In genomic region chr4:112511294-112512118, GRCh38 we compare ENCODE assay signal across 15 cellular contexts. TPM values are rescaled to one million over a fixed set of nuclear protein-coding genes. Genes with fewer than 3 reads are reported as not detected.
DNase-seq lines count a peak whose midpoint lies in the region; ATAC-seq and TF ChIP-seq lines count a peak whose summit lies in the region.
"Had no signal": no experiment of that assay in that cellular context is flagged by ENCODE, and none has a peak within 500 bp of the region (broad histone marks: within the 10 kb centered on the region; RNA-seq: fewer than 3 reads in every experiment).

No MANE protein-coding gene starts in this region.

- H4K20me1 ChIP-seq in GM23248 (ENCODE audit: insufficient read depth) = no peaks in the 10 kb centered on the region

- peaks cover 85% of the 10 kb centered on the region for H3K27me3 Mint-ChIP-seq in activated naive CD8-positive, alpha-beta T cell treated with anti-CD3 and anti-CD28 coated beads, Interleukin-2, amount 50 U/mL, for 24 hours

- no peaks in the 10 kb centered on the region for H3K9me3 ChIP-seq in left ventricle myocardium inferior (replicated peaks)
- no peaks in the 10 kb centered on the region for H3K9me3 ChIP-seq in heart left ventricle
- H3K9me3 ChIP-seq in tibial artery = no peaks in the 10 kb centered on the region
- no peaks in the 10 kb centered on the region for H3K9me3 ChIP-seq in GM23248 (ENCODE audit: low read depth)
- H3K9me3 ChIP-seq: Peyer's patch had no signal

- H4K8ac ChIP-seq in mesendoderm (ENCODE audit: low read depth, low read length) = no peak overlapping the region

- no peak overlapping the region for H3K23ac ChIP-seq in mesendoderm (ENCODE audit: low read length)

- no peak for TF ChIP-seq POLR2A in heart left ventricle (IDR thresholded peaks at IDR 0.05)

- peaks cover 5% of the 10 kb centered on the region for H3K36me3 Mint-ChIP-seq in activated naive CD8-positive, alpha-beta T cell treated with anti-CD3 and anti-CD28 coated beads, Interleukin-2, amount 50 U/mL, for 24 hours (ENCODE audit: low read depth)

- no peak overlapping the region for H2BK15ac ChIP-seq in mesendoderm (replicated peaks; ENCODE audit: low read depth)

- peaks cover 7% of the 10 kb centered on the region for H3K9me3 Mint-ChIP-seq in activated naive CD8-positive, alpha-beta T cell treated with anti-CD3 and anti-CD28 coated beads, Interleukin-2, amount 50 U/mL, for 24 hours

- no peak overlapping the region for H3K56ac ChIP-seq in mesendoderm (ENCODE audit: low read length)

- in situ Hi-C loops in GM23248 (cut with MboI) = no loop called here

- no peak overlapping the region for H3K4me3 Mint-ChIP-seq in activated naive CD8-positive, alpha-beta T cell treated with anti-CD3 and anti-CD28 coated beads, Interleukin-2, amount 50 U/mL, for 24 hours

- no peak for ATAC-seq in heart left ventricle
- ATAC-seq in activated naive CD8-positive, alpha-beta T cell treated with anti-CD3 and anti-CD28 coated beads, Interleukin-2, amount 50 U/mL, for 24 hours = no peak
- no peak for ATAC-seq in GM18907 (IDR thresholded peaks at IDR 0.05; ENCODE audit: unreplicated experiment)
- ATAC-seq in Right ventricle myocardium superior (ENCODE audit: poor library complexity) = no peak

- H3K4me2 ChIP-seq in mesendoderm (ENCODE audit: low read length) (peak overlapping the region; percentile 53), GM23248 (ENCODE audit: unreplicated experiment) (no peak overlapping the region)

- H3K79me2 ChIP-seq in mesendoderm (ENCODE audit: control insufficient read depth, insufficient read depth, low read length) (no peaks in the 10 kb centered on the region), GM23248 (ENCODE audit: insufficient read depth) (no peaks in the 10 kb centered on the region)

- H3F3A ChIP-seq in GM23248 (ENCODE audit: insufficient read depth) = no peaks in the 10 kb centered on the region

- H2AFZ ChIP-seq in GM23248 = no peak overlapping the region

- H3K4ac ChIP-seq in mesendoderm (ENCODE audit: low read depth, low read length) = no peak overlapping the region

- intact Hi-C loops in left ventricle myocardium inferior (cut with micrococcal nuclease) = no loop called here
- intact Hi-C loops in heart left ventricle (cut with DNase I) = no loop called here
- intact Hi-C loops in tibial artery (cut with DNase I; ENCODE audit: low total_unique reads) = no loop called here
- intact Hi-C loops in Right ventricle myocardium superior (cut with DNase I) = no loop called here

- H3K9ac ChIP-seq in mesendoderm (ENCODE audit: low read length) (no peak overlapping the region), GM23248 (no peak overlapping the region)

- peaks cover 51% of the 10 kb centered on the region for H3K4me1 ChIP-seq in left ventricle myocardium inferior
- peaks cover 2 to 45% (median 27%) of the 10 kb centered on the region in 12 donors for H3K4me1 ChIP-seq in heart left ventricle
- no peaks in the 10 kb centered on the region for H3K4me1 ChIP-seq in mesendoderm (ENCODE audit: control insufficient read depth, low read depth, low read length)
- peaks cover 0 to 50% (median 41%) of the 10 kb centered on the region in 4 donors for H3K4me1 ChIP-seq in tibial artery
- H3K4me1 ChIP-seq in GM23248 (ENCODE audit: insufficient read depth) = peaks cover 10% of the 10 kb centered on the region; the same call in 1 of the 2 replicates

- no peak overlapping the region for H2AK5ac ChIP-seq in mesendoderm (ENCODE audit: low read length)

- H3K27ac Mint-ChIP-seq in activated naive CD8-positive, alpha-beta T cell treated with anti-CD3 and anti-CD28 coated beads, Interleukin-2, amount 50 U/mL, for 24 hours = no peak overlapping the region

- no peak overlapping the region for H3K18ac ChIP-seq in mesendoderm (ENCODE audit: low read length)

- TF ChIP-seq CTCF in left ventricle myocardium inferior (IDR thresholded peaks at IDR 0.05; ENCODE audit: borderline replicate concordance) = no peak
- no peak for TF ChIP-seq CTCF in heart left ventricle (IDR thresholded peaks at IDR 0.05)
- TF ChIP-seq CTCF in tibial artery (IDR thresholded peaks at IDR 0.05) = no peak

- H2BK120ac ChIP-seq in mesendoderm (ENCODE audit: low read depth, low read length) = no peak overlapping the region

- DNase-seq in left ventricle myocardium inferior (no peak), heart left ventricle (no peak), mesendoderm (peak; percentile 57), tibial artery (no peak), GM23248 (no peak), Right ventricle myocardium superior (no peak)
- peak; percentile 5 for DNase-seq in activated naive CD8-positive, alpha-beta T cell treated with anti-CD3 and anti-CD28 coated beads, Interleukin-2, amount 50 U/mL, for 24 hours
- DNase-seq: erythroblast, MM.1S, NCI-H226, Peyer's patch, T-helper 9 cell had no signal

- H2BK5ac ChIP-seq in mesendoderm (ENCODE audit: low read length) = no peak overlapping the region

- H3K27me3 ChIP-seq in left ventricle myocardium inferior (ENCODE audit: low read depth) (peaks cover 100% of the 10 kb centered on the region), heart left ventricle (peaks cover 60 to 100% (median 95%) of the 10 kb centered on the region in 9 donors), mesendoderm (ENCODE audit: insufficient read depth, low read length, poor library complexity) (peaks cover 72% of the 10 kb centered on the region), tibial artery (peaks cover 3 to 87% of the 10 kb centered on the region in 2 donors), GM23248 (replicated peaks; ENCODE audit: insufficient read depth) (peaks cover 88% of the 10 kb centered on the region)

- H3K36me3 ChIP-seq in left ventricle myocardium inferior = no peaks in the 10 kb centered on the region
- no peaks in the 10 kb centered on the region for H3K36me3 ChIP-seq in heart left ventricle
- no peaks in the 10 kb centered on the region for H3K36me3 ChIP-seq in mesendoderm (ENCODE audit: control insufficient read depth, insufficient read depth, low read length)
- no peaks in the 10 kb centered on the region for H3K36me3 ChIP-seq in tibial artery
- no peaks in the 10 kb centered on the region for H3K36me3 ChIP-seq in GM23248 (ENCODE audit: low read depth)
- H3K36me3 ChIP-seq: Peyer's patch had no signal

- 22 to 31% (median 26%) methylated on average over 34 of the region's 34 CpGs for WGBS in heart left ventricle, 4 donors
- WGBS in mesendoderm (ENCODE audit: extremely low coverage, insufficient coverage, low lambda C conversion rate) = no CpG with 5 or more reads among the region's 34 CpGs
- WGBS in GM23248 (ENCODE audit: low coverage in 1 of 2, low lambda C conversion rate in 2 of 2, missing lambda C conversion rate in 2 of 2), 2 experiments = 68 to 73% methylated on average over 34 of the region's 34 CpGs

- peaks cover 43% of the 10 kb centered on the region for H3K4me1 Mint-ChIP-seq in activated naive CD8-positive, alpha-beta T cell treated with anti-CD3 and anti-CD28 coated beads, Interleukin-2, amount 50 U/mL, for 24 hours

- no peaks in the 10 kb centered on the region for H3K9me2 ChIP-seq in GM23248 (ENCODE audit: insufficient read depth)

- H3K4me3 ChIP-seq in left ventricle myocardium inferior = peak overlapping the region; percentile 39
- peak overlapping the region in 1 of 12 donors; percentile 18 for H3K4me3 ChIP-seq in heart left ventricle
- no peak overlapping the region for H3K4me3 ChIP-seq in mesendoderm (ENCODE audit: low read length)
- H3K4me3 ChIP-seq in tibial artery = peak overlapping the region; percentile 18 to 21
- no peak overlapping the region for H3K4me3 ChIP-seq in GM23248

- H3K79me1 ChIP-seq in mesendoderm (ENCODE audit: low read length) = no peaks in the 10 kb centered on the region

- H3K27ac ChIP-seq in left ventricle myocardium inferior (replicated peaks) = no peak overlapping the region
- no peak overlapping the region for H3K27ac ChIP-seq in heart left ventricle
- no peak overlapping the region for H3K27ac ChIP-seq in mesendoderm (ENCODE audit: low read depth, low read length)
- H3K27ac ChIP-seq in tibial artery = no peak overlapping the region
- H3K27ac ChIP-seq in GM23248 = no peak overlapping the region
- H3K27ac ChIP-seq: HL-60, Peyer's patch had no signal

- H4K5ac ChIP-seq in mesendoderm (ENCODE audit: low read length) = no peak overlapping the region

RNA-seq across cellular contexts. Expression of gene NEUROG2, which starts 4.5 kb away (rescaled TPM):
- total RNA-seq in left ventricle myocardium inferior (not detected), heart left ventricle (not detected), Right ventricle myocardium superior (not detected)
- polyA plus RNA-seq in heart left ventricle (not detected), GM23248 (2016; fragmentation: Nextera tagmentation; extraction: Ambion mirVana) (not detected in 2 replicates)
- polyA plus RNA-seq in mesendoderm (2013, experiment 1 of 2) = not detected
- 0.03 TPM for polyA plus RNA-seq in mesendoderm (2013, experiment 2 of 2)
- not detected in 2 replicates for total RNA-seq in GM23248 (2014; rRNA removed; shearing (Covaris generic))
- total RNA-seq: Peyer's patch had no signal
- polyA plus RNA-seq: BJ had no signal

Comparison
In these comparisons a context has a peak if more than half of its experiments do, and no peak if none do; other contexts are left out.
1. DNase-seq: peak in activated naive CD8-positive, alpha-beta T cell treated with anti-CD3 and anti-CD28 coated beads, Interleukin-2, amount 50 U/mL, for 24 hours (single experiment) and mesendoderm (single experiment); none in left ventricle myocardium inferior (single experiment), heart left ventricle (0 of 5), tibial artery (0 of 2), GM23248 (single experiment) and Right ventricle myocardium superior (single experiment).
2. H3K4me3 ChIP-seq: peak in left ventricle myocardium inferior (single experiment) and tibial artery (2 of 2); none in mesendoderm (single experiment) and GM23248 (single experiment).